In the genomic region with DNA sequence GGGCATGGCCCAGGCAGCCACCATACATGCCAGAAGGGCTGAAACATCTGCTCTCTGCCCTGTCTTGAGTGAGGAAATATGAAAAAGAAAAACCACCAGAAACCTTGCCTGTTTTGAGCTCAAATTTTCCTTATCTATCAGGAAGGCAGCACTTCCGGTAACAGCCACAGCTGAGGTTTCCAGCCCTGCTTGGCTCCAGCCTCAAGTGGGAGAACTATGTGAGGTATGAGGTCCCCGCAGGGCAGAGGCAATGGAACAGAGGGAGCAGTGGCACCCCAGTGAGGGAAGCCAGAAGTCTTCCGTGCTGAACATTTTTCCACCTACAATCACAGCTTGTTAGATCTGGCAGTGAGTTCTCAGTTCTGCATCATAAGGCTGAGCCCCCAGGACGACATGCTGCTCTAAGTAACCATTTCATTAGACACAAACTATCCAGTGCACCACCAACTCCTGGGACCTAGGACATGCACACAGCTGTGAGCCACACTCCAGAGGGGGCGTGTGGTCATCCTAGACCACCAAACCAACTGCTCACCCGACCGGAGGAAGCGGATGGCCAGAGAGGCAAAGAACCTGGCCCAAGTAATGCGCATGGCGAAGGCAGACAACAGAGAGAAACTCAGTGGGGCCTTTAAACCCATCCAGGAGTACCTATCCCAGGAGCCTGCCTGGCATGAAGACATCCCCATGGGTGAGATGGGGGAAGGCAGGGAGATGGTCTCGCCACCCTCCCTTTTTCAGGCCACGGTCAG, we compare ENCODE assay signal across 1 cellular context.
TF ChIP-seq lines count a peak whose summit lies in the region.

No MANE protein-coding gene starts in this region.

TF ChIP-seq in WTC11, 78 proteins besides CTCF, POLR2A, EP300 and RAD21 (continued from another document):
- TF ChIP-seq, protein P1, sequence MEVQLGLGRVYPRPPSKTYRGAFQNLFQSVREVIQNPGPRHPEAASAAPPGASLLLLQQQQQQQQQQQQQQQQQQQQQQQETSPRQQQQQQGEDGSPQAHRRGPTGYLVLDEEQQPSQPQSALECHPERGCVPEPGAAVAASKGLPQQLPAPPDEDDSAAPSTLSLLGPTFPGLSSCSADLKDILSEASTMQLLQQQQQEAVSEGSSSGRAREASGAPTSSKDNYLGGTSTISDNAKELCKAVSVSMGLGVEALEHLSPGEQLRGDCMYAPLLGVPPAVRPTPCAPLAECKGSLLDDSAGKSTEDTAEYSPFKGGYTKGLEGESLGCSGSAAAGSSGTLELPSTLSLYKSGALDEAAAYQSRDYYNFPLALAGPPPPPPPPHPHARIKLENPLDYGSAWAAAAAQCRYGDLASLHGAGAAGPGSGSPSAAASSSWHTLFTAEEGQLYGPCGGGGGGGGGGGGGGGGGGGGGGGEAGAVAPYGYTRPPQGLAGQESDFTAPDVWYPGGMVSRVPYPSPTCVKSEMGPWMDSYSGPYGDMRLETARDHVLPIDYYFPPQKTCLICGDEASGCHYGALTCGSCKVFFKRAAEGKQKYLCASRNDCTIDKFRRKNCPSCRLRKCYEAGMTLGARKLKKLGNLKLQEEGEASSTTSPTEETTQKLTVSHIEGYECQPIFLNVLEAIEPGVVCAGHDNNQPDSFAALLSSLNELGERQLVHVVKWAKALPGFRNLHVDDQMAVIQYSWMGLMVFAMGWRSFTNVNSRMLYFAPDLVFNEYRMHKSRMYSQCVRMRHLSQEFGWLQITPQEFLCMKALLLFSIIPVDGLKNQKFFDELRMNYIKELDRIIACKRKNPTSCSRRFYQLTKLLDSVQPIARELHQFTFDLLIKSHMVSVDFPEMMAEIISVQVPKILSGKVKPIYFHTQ (CRISPR knock-in tag; IDR thresholded peaks at IDR 0.05), result no peak
- TF ChIP-seq NFYB (CRISPR knock-in tag; conservative IDR thresholded peaks at IDR 0.05; ENCODE audit: low read depth) (no peak), SMAD4 (CRISPR knock-in tag; IDR thresholded peaks at IDR 0.05) (no peak), SMAD3 (CRISPR knock-in tag; IDR thresholded peaks at IDR 0.05; ENCODE audit: borderline replicate concordance) (no peak), ZNF416 (CRISPR knock-in tag; IDR thresholded peaks at IDR 0.05) (no peak), ZNF423 (CRISPR knock-in tag; IDR thresholded peaks at IDR 0.05) (no peak), ZNF263 (CRISPR knock-in tag; IDR thresholded peaks at IDR 0.05; ENCODE audit: low read depth) (no peak), NFATC4 (CRISPR knock-in tag; IDR thresholded peaks at IDR 0.05) (no peak), ETV6 (CRISPR knock-in tag; IDR thresholded peaks at IDR 0.05) (no peak), RORB (CRISPR knock-in tag; IDR thresholded peaks at IDR 0.05) (no peak), CREB1 (CRISPR knock-in tag; IDR thresholded peaks at IDR 0.05) (no peak)
- TF ChIP-seq, protein P2, sequence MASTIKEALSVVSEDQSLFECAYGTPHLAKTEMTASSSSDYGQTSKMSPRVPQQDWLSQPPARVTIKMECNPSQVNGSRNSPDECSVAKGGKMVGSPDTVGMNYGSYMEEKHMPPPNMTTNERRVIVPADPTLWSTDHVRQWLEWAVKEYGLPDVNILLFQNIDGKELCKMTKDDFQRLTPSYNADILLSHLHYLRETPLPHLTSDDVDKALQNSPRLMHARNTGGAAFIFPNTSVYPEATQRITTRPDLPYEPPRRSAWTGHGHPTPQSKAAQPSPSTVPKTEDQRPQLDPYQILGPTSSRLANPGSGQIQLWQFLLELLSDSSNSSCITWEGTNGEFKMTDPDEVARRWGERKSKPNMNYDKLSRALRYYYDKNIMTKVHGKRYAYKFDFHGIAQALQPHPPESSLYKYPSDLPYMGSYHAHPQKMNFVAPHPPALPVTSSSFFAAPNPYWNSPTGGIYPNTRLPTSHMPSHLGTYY (CRISPR knock-in tag; IDR thresholded peaks at IDR 0.05), result no peak
- TF ChIP-seq, protein P3, sequence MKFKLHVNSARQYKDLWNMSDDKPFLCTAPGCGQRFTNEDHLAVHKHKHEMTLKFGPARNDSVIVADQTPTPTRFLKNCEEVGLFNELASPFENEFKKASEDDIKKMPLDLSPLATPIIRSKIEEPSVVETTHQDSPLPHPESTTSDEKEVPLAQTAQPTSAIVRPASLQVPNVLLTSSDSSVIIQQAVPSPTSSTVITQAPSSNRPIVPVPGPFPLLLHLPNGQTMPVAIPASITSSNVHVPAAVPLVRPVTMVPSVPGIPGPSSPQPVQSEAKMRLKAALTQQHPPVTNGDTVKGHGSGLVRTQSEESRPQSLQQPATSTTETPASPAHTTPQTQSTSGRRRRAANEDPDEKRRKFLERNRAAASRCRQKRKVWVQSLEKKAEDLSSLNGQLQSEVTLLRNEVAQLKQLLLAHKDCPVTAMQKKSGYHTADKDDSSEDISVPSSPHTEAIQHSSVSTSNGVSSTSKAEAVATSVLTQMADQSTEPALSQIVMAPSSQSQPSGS (CRISPR knock-in tag; IDR thresholded peaks at IDR 0.05; ENCODE audit: borderline replicate concordance, low read depth), result no peak
- TF ChIP-seq, protein P4, sequence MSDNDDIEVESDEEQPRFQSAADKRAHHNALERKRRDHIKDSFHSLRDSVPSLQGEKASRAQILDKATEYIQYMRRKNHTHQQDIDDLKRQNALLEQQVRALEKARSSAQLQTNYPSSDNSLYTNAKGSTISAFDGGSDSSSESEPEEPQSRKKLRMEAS (CRISPR knock-in tag; IDR thresholded peaks at IDR 0.05), result no peak
TF ChIP-seq in WTC11: peak in this region for 0.
